Comparison of ENCODE assay signal across 2 cellular contexts in the genomic region with DNA sequence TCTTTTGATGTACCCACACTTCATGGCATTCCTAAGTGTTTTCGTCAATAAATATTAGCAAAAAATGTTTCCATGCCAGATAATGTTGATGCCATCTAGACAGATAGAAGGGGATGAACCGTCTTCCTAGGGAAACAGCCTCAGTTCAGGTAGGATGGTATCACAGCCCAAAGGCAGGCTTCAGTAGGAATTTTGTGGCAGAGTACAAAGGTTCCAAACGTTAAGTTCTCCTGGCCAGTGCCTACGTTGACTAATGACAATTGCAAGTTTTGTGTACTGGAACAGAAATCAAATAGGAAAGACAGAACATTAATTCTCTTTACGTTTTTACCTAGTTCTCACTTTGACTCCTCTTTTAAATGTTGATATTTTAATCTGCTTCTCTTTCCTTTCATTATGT.
TF ChIP-seq lines count a peak whose summit lies in the region.

No MANE protein-coding gene starts in this region.

TF ChIP-seq in liver, 16 proteins besides CTCF, POLR2A, EP300 and RAD21:
- TF ChIP-seq HNF4A (conservative IDR thresholded peaks at IDR 0.05) = peak; percentile 31 to 41
- TF ChIP-seq EGR1 (IDR thresholded peaks at IDR 0.05; ENCODE audit: low read depth in 2 of 2) = no peak

TF ChIP-seq in HepG2, 621 proteins besides CTCF, POLR2A, EP300 and RAD21:
- TF ChIP-seq, protein P1, sequence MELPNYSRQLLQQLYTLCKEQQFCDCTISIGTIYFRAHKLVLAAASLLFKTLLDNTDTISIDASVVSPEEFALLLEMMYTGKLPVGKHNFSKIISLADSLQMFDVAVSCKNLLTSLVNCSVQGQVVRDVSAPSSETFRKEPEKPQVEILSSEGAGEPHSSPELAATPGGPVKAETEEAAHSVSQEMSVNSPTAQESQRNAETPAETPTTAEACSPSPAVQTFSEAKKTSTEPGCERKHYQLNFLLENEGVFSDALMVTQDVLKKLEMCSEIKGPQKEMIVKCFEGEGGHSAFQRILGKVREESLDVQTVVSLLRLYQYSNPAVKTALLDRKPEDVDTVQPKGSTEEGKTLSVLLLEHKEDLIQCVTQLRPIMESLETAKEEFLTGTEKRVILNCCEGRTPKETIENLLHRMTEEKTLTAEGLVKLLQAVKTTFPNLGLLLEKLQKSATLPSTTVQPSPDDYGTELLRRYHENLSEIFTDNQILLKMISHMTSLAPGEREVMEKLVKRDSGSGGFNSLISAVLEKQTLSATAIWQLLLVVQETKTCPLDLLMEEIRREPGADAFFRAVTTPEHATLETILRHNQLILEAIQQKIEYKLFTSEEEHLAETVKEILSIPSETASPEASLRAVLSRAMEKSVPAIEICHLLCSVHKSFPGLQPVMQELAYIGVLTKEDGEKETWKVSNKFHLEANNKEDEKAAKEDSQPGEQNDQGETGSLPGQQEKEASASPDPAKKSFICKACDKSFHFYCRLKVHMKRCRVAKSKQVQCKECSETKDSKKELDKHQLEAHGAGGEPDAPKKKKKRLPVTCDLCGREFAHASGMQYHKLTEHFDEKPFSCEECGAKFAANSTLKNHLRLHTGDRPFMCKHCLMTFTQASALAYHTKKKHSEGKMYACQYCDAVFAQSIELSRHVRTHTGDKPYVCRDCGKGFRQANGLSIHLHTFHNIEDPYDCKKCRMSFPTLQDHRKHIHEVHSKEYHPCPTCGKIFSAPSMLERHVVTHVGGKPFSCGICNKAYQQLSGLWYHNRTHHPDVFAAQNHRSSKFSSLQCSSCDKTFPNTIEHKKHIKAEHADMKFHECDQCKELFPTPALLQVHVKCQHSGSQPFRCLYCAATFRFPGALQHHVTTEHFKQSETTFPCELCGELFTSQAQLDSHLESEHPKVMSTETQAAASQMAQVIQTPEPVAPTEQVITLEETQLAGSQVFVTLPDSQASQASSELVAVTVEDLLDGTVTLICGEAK (IDR thresholded peaks at IDR 0.05) = no peak
- TF ChIP-seq, protein P1 (CRISPR knock-in tag; IDR thresholded peaks at IDR 0.05) = no peak
- TF ChIP-seq BRD4 (CRISPR knock-in tag; IDR thresholded peaks at IDR 0.05) (no peak), ZFY (CRISPR knock-in tag; IDR thresholded peaks at IDR 0.05) (no peak), ZSCAN29 (CRISPR knock-in tag; conservative IDR thresholded peaks at IDR 0.05) (no peak), ZNF562 (CRISPR knock-in tag; IDR thresholded peaks at IDR 0.05; ENCODE audit: borderline replicate concordance) (no peak), YY1 (IDR thresholded peaks at IDR 0.05; ENCODE audit: insufficient read depth, insufficient replicate concordance, low read depth, low read length) (no peak), SRSF9 (IDR thresholded peaks at IDR 0.05; ENCODE audit: borderline replicate concordance, insufficient read depth, low read depth, low read length, poor library complexity, severe bottlenecking) (no peak), TEAD3 (CRISPR knock-in tag; optimal IDR thresholded peaks at IDR 0.05; ENCODE audit: borderline replicate concordance) (no peak), MAZ (IDR thresholded peaks at IDR 0.05; ENCODE audit: borderline replicate concordance, low read depth, low read length) (no peak), MAZ (CRISPR knock-in tag; IDR thresholded peaks at IDR 0.05; ENCODE audit: low read depth) (no peak), ZIK1 (CRISPR knock-in tag; IDR thresholded peaks at IDR 0.05; ENCODE audit: borderline replicate concordance, low read depth) (no peak), RFX3 (CRISPR knock-in tag; IDR thresholded peaks at IDR 0.05) (no peak)
- TF ChIP-seq, protein P2, sequence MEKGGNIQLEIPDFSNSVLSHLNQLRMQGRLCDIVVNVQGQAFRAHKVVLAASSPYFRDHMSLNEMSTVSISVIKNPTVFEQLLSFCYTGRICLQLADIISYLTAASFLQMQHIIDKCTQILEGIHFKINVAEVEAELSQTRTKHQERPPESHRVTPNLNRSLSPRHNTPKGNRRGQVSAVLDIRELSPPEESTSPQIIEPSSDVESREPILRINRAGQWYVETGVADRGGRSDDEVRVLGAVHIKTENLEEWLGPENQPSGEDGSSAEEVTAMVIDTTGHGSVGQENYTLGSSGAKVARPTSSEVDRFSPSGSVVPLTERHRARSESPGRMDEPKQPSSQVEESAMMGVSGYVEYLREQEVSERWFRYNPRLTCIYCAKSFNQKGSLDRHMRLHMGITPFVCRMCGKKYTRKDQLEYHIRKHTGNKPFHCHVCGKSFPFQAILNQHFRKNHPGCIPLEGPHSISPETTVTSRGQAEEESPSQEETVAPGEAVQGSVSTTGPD (CRISPR knock-in tag; IDR thresholded peaks at IDR 0.05) = no peak
